Comparison of ENCODE assay signal across 1 cellular context in genomic region chr20:50389437-50389807, GRCh38.
A peak's percentile ranks its signal among the peaks of the same experiment; 100 is the strongest.
TF ChIP-seq lines count a peak whose summit lies in the region.

No MANE protein-coding gene starts in this region.

TF ChIP-seq in HepG2, 621 proteins besides CTCF, POLR2A, EP300 and RAD21 (continued from another document and continues in another):
- TF ChIP-seq ZBTB39 (CRISPR knock-in tag; IDR thresholded peaks at IDR 0.05) (no peak), TOPORS (CRISPR knock-in tag; IDR thresholded peaks at IDR 0.05) (no peak; the same call in 1 of the 2 replicates), REXO4 (CRISPR knock-in tag; IDR thresholded peaks at IDR 0.05; ENCODE audit: borderline replicate concordance) (no peak), HCFC1 (IDR thresholded peaks at IDR 0.05; ENCODE audit: low read depth, low read length) (peak; percentile 10; the same call in 1 of the 2 replicates), KLF13 (CRISPR knock-in tag; IDR thresholded peaks at IDR 0.05) (peak; percentile 29; the same call in 1 of the 2 replicates), ZUFSP (CRISPR knock-in tag; IDR thresholded peaks at IDR 0.05; ENCODE audit: borderline replicate concordance) (no peak), PCBP2 (optimal IDR thresholded peaks at IDR 0.05; ENCODE audit: low read depth, low read length, poor library complexity, severe bottlenecking) (no peak), ZNF468 (CRISPR knock-in tag; IDR thresholded peaks at IDR 0.05) (no peak), ZNF296 (CRISPR knock-in tag; conservative IDR thresholded peaks at IDR 0.05) (no peak), GZF1 (CRISPR knock-in tag; IDR thresholded peaks at IDR 0.05) (no peak), ZNF44 (CRISPR knock-in tag; IDR thresholded peaks at IDR 0.05) (no peak), HNRNPK (IDR thresholded peaks at IDR 0.05; ENCODE audit: low read depth, low read length, poor library complexity, severe bottlenecking) (no peak), ZNF451 (CRISPR knock-in tag; IDR thresholded peaks at IDR 0.05) (no peak; the same call in 1 of the 2 replicates), ZFP36L1 (CRISPR knock-in tag; IDR thresholded peaks at IDR 0.05) (no peak), SYNCRIP (IDR thresholded peaks at IDR 0.05; ENCODE audit: insufficient read depth, low read depth, low read length) (no peak), ZNF746 (CRISPR knock-in tag; IDR thresholded peaks at IDR 0.05) (peak; percentile 91), ZSCAN12 (CRISPR knock-in tag; IDR thresholded peaks at IDR 0.05) (no peak), MBD4 (IDR thresholded peaks at IDR 0.05; ENCODE audit: borderline replicate concordance, low read length) (no peak), ZBTB25 (CRISPR knock-in tag; IDR thresholded peaks at IDR 0.05) (peak; percentile 67), E2F1 (CRISPR knock-in tag; IDR thresholded peaks at IDR 0.05) (no peak), ZNF549 (CRISPR knock-in tag; IDR thresholded peaks at IDR 0.05) (no peak), ZNF446 (CRISPR knock-in tag; IDR thresholded peaks at IDR 0.05) (no peak)
- TF ChIP-seq, protein P1, sequence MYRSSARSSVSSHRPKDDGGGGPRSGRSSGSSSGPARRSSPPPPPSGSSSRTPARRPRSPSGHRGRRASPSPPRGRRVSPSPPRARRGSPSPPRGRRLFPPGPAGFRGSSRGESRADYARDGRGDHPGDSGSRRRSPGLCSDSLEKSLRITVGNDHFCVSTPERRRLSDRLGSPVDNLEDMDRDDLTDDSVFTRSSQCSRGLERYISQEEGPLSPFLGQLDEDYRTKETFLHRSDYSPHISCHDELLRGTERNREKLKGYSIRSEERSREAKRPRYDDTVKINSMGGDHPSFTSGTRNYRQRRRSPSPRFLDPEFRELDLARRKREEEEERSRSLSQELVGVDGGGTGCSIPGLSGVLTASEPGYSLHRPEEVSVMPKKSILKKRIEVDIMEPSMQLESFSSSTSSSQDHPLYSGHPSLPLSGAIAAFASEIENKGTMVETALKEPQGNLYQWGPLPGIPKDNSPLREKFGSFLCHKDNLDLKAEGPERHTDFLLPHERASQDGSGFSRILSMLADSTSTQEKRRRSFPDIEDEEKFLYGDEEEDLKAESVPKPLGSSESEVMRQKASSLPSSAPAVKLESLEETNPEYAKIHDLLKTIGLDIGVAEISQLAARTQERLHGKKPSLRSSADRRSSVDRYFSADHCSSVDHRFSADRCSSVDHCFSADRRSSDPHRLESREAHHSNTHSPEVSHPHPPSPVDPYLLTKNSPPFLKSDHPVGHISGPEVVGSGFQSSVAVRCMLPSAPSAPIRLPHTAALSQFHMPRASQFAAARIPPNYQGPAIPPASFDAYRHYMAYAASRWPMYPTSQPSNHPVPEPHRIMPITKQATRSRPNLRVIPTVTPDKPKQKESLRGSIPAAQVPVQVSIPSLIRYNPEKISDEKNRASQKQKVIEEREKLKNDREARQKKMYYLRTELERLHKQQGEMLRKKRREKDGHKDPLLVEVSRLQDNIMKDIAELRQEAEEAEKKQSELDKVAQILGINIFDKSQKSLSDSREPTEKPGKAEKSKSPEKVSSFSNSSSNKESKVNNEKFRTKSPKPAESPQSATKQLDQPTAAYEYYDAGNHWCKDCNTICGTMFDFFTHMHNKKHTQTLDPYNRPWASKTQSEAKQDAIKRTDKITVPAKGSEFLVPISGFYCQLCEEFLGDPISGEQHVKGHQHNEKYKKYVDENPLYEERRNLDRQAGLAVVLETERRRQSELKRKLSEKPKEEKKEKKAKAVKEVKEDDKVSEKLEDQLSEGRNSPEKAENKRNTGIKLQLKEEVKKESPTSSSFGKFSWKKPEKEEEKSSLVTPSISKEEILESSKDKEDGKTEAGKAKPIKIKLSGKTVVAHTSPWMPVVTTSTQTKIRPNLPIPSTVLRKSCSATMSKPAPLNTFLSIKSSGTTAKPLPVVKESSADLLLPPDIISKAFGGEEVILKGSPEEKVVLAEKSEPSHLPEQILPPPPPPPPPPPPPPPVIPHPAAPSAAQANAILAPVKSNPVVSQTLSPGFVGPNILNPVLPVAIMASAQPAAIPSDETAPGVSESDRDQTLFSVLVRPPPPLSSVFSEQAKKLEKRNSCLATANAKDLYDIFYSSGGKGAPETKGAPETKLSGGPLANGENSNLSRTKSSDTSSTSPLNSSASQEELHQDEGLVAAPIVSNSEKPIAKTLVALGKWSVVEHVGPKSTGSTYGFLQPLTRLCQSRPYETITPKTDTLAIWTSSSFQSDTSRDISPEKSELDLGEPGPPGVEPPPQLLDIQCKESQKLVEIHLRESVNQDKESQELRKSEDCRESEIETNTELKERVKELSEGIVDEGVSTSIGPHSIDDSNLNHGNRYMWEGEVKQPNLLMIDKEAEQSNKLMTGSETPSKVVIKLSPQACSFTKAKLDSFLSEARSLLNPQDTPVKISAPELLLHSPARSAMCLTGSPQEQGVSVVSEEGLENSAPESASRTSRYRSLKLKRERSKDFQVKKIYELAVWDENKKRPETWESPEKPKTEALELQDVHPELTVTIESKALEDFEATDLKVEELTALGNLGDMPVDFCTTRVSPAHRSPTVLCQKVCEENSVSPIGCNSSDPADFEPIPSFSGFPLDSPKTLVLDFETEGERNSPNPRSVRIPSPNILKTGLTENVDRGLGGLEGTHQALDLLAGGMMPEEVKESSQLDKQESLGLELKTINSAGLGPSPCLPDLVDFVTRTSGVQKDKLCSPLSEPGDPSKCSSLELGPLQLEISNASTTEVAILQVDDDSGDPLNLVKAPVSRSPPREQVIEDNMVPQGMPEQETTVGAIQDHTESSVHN (CRISPR knock-in tag; IDR thresholded peaks at IDR 0.05): no peak
- TF ChIP-seq, protein P2, sequence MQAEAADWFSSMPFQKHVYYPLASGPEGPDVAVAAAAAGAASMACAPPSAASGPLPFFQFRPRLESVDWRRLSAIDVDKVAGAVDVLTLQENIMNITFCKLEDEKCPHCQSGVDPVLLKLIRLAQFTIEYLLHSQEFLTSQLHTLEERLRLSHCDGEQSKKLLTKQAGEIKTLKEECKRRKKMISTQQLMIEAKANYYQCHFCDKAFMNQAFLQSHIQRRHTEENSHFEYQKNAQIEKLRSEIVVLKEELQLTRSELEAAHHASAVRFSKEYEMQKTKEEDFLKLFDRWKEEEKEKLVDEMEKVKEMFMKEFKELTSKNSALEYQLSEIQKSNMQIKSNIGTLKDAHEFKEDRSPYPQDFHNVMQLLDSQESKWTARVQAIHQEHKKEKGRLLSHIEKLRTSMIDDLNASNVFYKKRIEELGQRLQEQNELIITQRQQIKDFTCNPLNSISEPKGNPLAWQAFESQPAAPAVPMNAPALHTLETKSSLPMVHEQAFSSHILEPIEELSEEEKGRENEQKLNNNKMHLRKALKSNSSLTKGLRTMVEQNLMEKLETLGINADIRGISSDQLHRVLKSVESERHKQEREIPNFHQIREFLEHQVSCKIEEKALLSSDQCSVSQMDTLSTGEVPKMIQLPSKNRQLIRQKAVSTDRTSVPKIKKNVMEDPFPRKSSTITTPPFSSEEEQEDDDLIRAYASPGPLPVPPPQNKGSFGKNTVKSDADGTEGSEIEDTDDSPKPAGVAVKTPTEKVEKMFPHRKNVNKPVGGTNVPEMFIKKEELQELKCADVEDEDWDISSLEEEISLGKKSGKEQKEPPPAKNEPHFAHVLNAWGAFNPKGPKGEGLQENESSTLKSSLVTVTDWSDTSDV (CRISPR knock-in tag; IDR thresholded peaks at IDR 0.05): peak; percentile 22; the same call in 1 of the 2 replicates
- TF ChIP-seq, protein P3, sequence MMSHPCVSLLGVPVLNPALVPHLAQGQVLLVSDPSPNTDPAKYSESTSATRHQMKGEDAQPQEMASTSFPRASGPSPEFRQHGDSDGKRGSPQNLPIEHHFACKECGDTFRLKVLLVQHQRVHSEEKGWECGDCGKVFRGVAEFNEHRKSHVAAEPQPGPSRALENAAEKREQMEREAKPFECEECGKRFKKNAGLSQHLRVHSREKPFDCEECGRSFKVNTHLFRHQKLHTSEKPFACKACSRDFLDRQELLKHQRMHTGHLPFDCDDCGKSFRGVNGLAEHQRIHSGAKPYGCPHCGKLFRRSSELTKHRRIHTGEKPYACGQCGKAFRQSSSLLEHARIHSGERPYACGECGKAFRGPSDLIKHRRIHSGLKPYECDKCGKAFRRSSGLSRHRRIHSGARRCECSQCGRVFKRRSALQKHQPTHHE (CRISPR knock-in tag; IDR thresholded peaks at IDR 0.05; ENCODE audit: borderline replicate concordance): peak; percentile 12; the same call in 1 of the 2 replicates
- TF ChIP-seq, protein P4, sequence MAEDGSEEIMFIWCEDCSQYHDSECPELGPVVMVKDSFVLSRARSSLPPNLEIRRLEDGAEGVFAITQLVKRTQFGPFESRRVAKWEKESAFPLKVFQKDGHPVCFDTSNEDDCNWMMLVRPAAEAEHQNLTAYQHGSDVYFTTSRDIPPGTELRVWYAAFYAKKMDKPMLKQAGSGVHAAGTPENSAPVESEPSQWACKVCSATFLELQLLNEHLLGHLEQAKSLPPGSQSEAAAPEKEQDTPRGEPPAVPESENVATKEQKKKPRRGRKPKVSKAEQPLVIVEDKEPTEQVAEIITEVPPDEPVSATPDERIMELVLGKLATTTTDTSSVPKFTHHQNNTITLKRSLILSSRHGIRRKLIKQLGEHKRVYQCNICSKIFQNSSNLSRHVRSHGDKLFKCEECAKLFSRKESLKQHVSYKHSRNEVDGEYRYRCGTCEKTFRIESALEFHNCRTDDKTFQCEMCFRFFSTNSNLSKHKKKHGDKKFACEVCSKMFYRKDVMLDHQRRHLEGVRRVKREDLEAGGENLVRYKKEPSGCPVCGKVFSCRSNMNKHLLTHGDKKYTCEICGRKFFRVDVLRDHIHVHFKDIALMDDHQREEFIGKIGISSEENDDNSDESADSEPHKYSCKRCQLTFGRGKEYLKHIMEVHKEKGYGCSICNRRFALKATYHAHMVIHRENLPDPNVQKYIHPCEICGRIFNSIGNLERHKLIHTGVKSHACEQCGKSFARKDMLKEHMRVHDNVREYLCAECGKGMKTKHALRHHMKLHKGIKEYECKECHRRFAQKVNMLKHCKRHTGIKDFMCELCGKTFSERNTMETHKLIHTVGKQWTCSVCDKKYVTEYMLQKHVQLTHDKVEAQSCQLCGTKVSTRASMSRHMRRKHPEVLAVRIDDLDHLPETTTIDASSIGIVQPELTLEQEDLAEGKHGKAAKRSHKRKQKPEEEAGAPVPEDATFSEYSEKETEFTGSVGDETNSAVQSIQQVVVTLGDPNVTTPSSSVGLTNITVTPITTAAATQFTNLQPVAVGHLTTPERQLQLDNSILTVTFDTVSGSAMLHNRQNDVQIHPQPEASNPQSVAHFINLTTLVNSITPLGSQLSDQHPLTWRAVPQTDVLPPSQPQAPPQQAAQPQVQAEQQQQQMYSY (CRISPR knock-in tag; IDR thresholded peaks at IDR 0.05): no peak
- TF ChIP-seq, protein P5, sequence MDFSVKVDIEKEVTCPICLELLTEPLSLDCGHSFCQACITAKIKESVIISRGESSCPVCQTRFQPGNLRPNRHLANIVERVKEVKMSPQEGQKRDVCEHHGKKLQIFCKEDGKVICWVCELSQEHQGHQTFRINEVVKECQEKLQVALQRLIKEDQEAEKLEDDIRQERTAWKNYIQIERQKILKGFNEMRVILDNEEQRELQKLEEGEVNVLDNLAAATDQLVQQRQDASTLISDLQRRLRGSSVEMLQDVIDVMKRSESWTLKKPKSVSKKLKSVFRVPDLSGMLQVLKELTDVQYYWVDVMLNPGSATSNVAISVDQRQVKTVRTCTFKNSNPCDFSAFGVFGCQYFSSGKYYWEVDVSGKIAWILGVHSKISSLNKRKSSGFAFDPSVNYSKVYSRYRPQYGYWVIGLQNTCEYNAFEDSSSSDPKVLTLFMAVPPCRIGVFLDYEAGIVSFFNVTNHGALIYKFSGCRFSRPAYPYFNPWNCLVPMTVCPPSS (IDR thresholded peaks at IDR 0.05): no peak
- TF ChIP-seq, protein P6, sequence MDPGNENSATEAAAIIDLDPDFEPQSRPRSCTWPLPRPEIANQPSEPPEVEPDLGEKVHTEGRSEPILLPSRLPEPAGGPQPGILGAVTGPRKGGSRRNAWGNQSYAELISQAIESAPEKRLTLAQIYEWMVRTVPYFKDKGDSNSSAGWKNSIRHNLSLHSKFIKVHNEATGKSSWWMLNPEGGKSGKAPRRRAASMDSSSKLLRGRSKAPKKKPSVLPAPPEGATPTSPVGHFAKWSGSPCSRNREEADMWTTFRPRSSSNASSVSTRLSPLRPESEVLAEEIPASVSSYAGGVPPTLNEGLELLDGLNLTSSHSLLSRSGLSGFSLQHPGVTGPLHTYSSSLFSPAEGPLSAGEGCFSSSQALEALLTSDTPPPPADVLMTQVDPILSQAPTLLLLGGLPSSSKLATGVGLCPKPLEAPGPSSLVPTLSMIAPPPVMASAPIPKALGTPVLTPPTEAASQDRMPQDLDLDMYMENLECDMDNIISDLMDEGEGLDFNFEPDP (CRISPR knock-in tag; conservative IDR thresholded peaks at IDR 0.05): no peak
